ENCODE assay signal across 1 cellular context in genomic region chr15:84844964-84845363, GRCh38.
TF ChIP-seq lines count a peak whose summit lies in the region.

No MANE protein-coding gene starts in this region.

TF ChIP-seq in HepG2, 621 proteins besides CTCF, POLR2A, EP300 and RAD21 (continued from another document and continues in another):
- TF ChIP-seq DZIP1 (CRISPR knock-in tag; IDR thresholded peaks at IDR 0.05), result no peak
- no peak for TF ChIP-seq ZSCAN5A (CRISPR knock-in tag; IDR thresholded peaks at IDR 0.05; ENCODE audit: borderline replicate concordance)
- no peak for TF ChIP-seq THAP8 (CRISPR knock-in tag; IDR thresholded peaks at IDR 0.05; ENCODE audit: borderline replicate concordance)
- no peak for TF ChIP-seq ZSCAN22 (CRISPR knock-in tag; IDR thresholded peaks at IDR 0.05)
- no peak for TF ChIP-seq ZBTB2 (CRISPR knock-in tag; IDR thresholded peaks at IDR 0.05; ENCODE audit: low read depth)
- no peak for TF ChIP-seq MTERF4 (CRISPR knock-in tag; IDR thresholded peaks at IDR 0.05)
- TF ChIP-seq MLLT10 (CRISPR knock-in tag; IDR thresholded peaks at IDR 0.05), result no peak
- no peak for TF ChIP-seq WIZ (CRISPR knock-in tag; IDR thresholded peaks at IDR 0.05)
- TF ChIP-seq ZNF644 (CRISPR knock-in tag; IDR thresholded peaks at IDR 0.05; ENCODE audit: low read depth), result no peak
- TF ChIP-seq ARID3A (IDR thresholded peaks at IDR 0.05; ENCODE audit: low read depth, low read length), result no peak
- no peak for TF ChIP-seq FIP1L1 (IDR thresholded peaks at IDR 0.05; ENCODE audit: borderline replicate concordance, insufficient read depth, low read depth, low read length)
- TF ChIP-seq MLXIP (CRISPR knock-in tag; IDR thresholded peaks at IDR 0.05; ENCODE audit: borderline replicate concordance), result no peak
- no peak for TF ChIP-seq KLF12 (CRISPR knock-in tag; IDR thresholded peaks at IDR 0.05; ENCODE audit: borderline replicate concordance)
- TF ChIP-seq RBFOX2 (IDR thresholded peaks at IDR 0.05; ENCODE audit: low read depth, low read length), result no peak
- 0 out of 2 replicates have a peak, but pooled peaks have one; percentile 22 for TF ChIP-seq ZNF792 (CRISPR knock-in tag; IDR thresholded peaks at IDR 0.05)
- no peak for TF ChIP-seq SIN3A (IDR thresholded peaks at IDR 0.05; ENCODE audit: borderline replicate concordance, low read depth, low read length)
- TF ChIP-seq CHCHD3 (CRISPR knock-in tag; IDR thresholded peaks at IDR 0.05), result no peak
- TF ChIP-seq ZNF329 (CRISPR knock-in tag; IDR thresholded peaks at IDR 0.05; ENCODE audit: low read depth), result no peak
- no peak for TF ChIP-seq TRIM22 (IDR thresholded peaks at IDR 0.05)
- TF ChIP-seq BRD4 (CRISPR knock-in tag; IDR thresholded peaks at IDR 0.05), result no peak
- TF ChIP-seq ZNF121 (CRISPR knock-in tag; IDR thresholded peaks at IDR 0.05), result no peak
- TF ChIP-seq ELF1 (CRISPR knock-in tag; IDR thresholded peaks at IDR 0.05), result 0 out of 2 replicates have a peak, but pooled peaks have one; percentile 15
- no peak for TF ChIP-seq PBX3 (CRISPR knock-in tag; IDR thresholded peaks at IDR 0.05; ENCODE audit: borderline replicate concordance)
- TF ChIP-seq ZNF614 (CRISPR knock-in tag; IDR thresholded peaks at IDR 0.05; ENCODE audit: borderline replicate concordance), result no peak
- no peak for TF ChIP-seq NFYC (CRISPR knock-in tag; IDR thresholded peaks at IDR 0.05)
- no peak for TF ChIP-seq ATF1 (CRISPR knock-in tag; IDR thresholded peaks at IDR 0.05)
- TF ChIP-seq TRAFD1 (CRISPR knock-in tag; IDR thresholded peaks at IDR 0.05; ENCODE audit: borderline replicate concordance), result no peak
- TF ChIP-seq ARNT2 (CRISPR knock-in tag; IDR thresholded peaks at IDR 0.05; ENCODE audit: low read depth), result no peak
- peak; percentile 36; the same call in 1 of the 2 replicates for TF ChIP-seq SOX5 (CRISPR knock-in tag; IDR thresholded peaks at IDR 0.05; ENCODE audit: borderline replicate concordance)
- no peak for TF ChIP-seq CBFB (CRISPR knock-in tag; IDR thresholded peaks at IDR 0.05)
- TF ChIP-seq HOXA5 (CRISPR knock-in tag; IDR thresholded peaks at IDR 0.05), result no peak
- TF ChIP-seq NR2F6 (IDR thresholded peaks at IDR 0.05), result no peak
- peak; percentile 15; the same call in 1 of the 2 replicates for TF ChIP-seq NR2F6 (CRISPR knock-in tag; IDR thresholded peaks at IDR 0.05)
- no peak for TF ChIP-seq ZNF546 (CRISPR knock-in tag; conservative IDR thresholded peaks at IDR 0.05)
